ENCODE assay signal across 8 cellular contexts in genomic region chr19:54136086-54136863, GRCh38. TPM values are rescaled to one million over a fixed set of nuclear protein-coding genes. Genes with fewer than 3 reads are reported as not detected.
DNase-seq lines count a peak whose midpoint lies in the region; ATAC-seq lines count a peak whose summit lies in the region.

No MANE protein-coding gene starts in this region.

- H3K36me3 ChIP-seq in rectal smooth muscle tissue (ENCODE audit: control insufficient read depth, insufficient read depth, low read length): no peaks in the 10 kb centered on the region

- H3K4me1 ChIP-seq in rectal smooth muscle tissue (ENCODE audit: control insufficient read depth, insufficient read depth, low read length): peaks cover 10% of the 10 kb centered on the region

- DNase-seq in Right ventricle myocardium inferior (ENCODE audit: missing footprints) (peak; percentile 45), left cardiac atrium (no peak), SW480 (ENCODE audit: low spot score) (peak; percentile 50), fibroblast of peridontal ligament (ENCODE audit: extremely low read depth) (peak; percentile 25), sciatic nerve (ENCODE audit: low spot score) (no peak)

- H3K27ac ChIP-seq in rectal smooth muscle tissue (ENCODE audit: low read depth, low read length): no peak overlapping the region

- H3K27me3 ChIP-seq in rectal smooth muscle tissue (ENCODE audit: control insufficient read depth, insufficient read depth, low read length): no peaks in the 10 kb centered on the region

- H3K4me3 ChIP-seq in rectal smooth muscle tissue (ENCODE audit: low read length): peak overlapping the region; percentile 67

- H3K9ac ChIP-seq in rectal smooth muscle tissue (ENCODE audit: low read length): peak overlapping the region; percentile 25

- no peak for ATAC-seq in Right ventricle myocardium inferior
- no peak for ATAC-seq in left cardiac atrium
- ATAC-seq in sciatic nerve: no peak
- ATAC-seq in HG03565 (IDR thresholded peaks at IDR 0.05; ENCODE audit: unreplicated experiment): no peak
- ATAC-seq in GM19455 (IDR thresholded peaks at IDR 0.05; ENCODE audit: unreplicated experiment): no peak

- intact Hi-C loops in Right ventricle myocardium inferior (cut with DNase I): loop anchor here (2.0 kb wide), 1 partner anchor 21 kb away; the partner anchor contains the start of genes PRPF31 and TFPT
- intact Hi-C loops in left cardiac atrium (cut with DNase I): no loop called here
- intact Hi-C loops in sciatic nerve (cut with DNase I): no loop called here

RNA-seq across cellular contexts. Expression of gene CNOT3, which starts 1.3 kb away (rescaled TPM):
- total RNA-seq in Right ventricle myocardium inferior (17.6 TPM), left cardiac atrium (10 to 100 TPM; 18.9 to 21.4 TPM), sciatic nerve (38.1 TPM)

RNA-seq across cellular contexts. Expression of gene PRPF31, which starts 20.7 kb away (rescaled TPM):
- total RNA-seq in Right ventricle myocardium inferior (39.5 TPM), left cardiac atrium (10 to 100 TPM; 39.3 to 43.2 TPM), sciatic nerve (47.2 TPM)

RNA-seq across cellular contexts. Expression of gene TFPT, which starts 20.8 kb away (rescaled TPM):
- total RNA-seq in Right ventricle myocardium inferior (13.4 TPM), left cardiac atrium (10 to 100 TPM; 14.0 to 16.8 TPM), sciatic nerve (16.0 TPM)

RNA-seq across cellular contexts. Expression of gene LENG1, which starts 23.2 kb away (rescaled TPM):
- total RNA-seq in Right ventricle myocardium inferior: 6.6 TPM
- total RNA-seq in left cardiac atrium: 1 to 10 TPM; 7.0 to 7.2 TPM
- 6.3 TPM for total RNA-seq in sciatic nerve

RNA-seq across cellular contexts. Expression of gene NDUFA3, which starts 33.6 kb away (rescaled TPM):
- total RNA-seq in Right ventricle myocardium inferior (561 TPM), left cardiac atrium (100 to 1,000 TPM; 272 to 373 TPM), sciatic nerve (80.5 TPM)

Comparison
In these comparisons a context has a peak if more than half of its experiments do, and no peak if none do; other contexts are left out.
1. DNase-seq: peak in Right ventricle myocardium inferior (single experiment), SW480 (single experiment) and fibroblast of peridontal ligament (single experiment); none in left cardiac atrium (single experiment) and sciatic nerve (single experiment).